In the genomic region with DNA sequence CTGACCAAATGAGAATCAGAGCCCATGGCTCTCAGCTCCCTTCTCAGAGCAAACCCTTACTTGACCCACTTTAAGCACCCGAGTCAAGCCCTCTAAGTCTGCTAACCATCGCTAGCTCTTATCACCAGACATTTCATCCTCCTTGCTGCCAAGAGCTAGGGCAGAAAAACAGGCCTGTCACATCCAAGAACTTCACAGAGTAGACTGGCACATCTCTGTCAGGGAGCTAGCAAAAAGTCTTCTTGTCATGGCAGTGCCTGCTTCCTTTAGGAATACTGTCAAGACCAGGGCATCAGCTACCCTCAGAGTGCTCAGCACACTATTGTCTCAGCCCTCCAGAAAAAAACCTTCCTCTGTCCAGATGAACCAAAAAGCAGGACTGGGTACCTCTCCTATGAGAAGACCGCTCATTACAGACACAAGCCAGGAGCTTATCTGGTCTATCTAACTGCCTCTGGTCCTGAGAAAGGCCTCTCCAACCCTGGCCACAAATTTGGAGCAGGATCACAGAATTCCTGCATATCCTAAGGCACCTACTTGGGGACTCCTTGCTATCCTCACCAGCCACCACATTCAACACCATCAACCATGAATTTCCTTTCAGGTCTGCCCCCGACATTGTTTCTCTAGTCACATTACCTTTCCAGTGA, we compare ENCODE assay signal across 1 cellular context.
TF ChIP-seq lines count a peak whose summit lies in the region.

No MANE protein-coding gene starts in this region.

TF ChIP-seq in K562, 482 proteins besides CTCF, POLR2A, EP300 and RAD21:
- TF ChIP-seq NR2C1 (IDR thresholded peaks at IDR 0.05) = no peak
- no peak for TF ChIP-seq NR2C1 (tag; IDR thresholded peaks at IDR 0.05)
- TF ChIP-seq HNRNPK (IDR thresholded peaks at IDR 0.05; ENCODE audit: low read depth, low read length, poor library complexity, severe bottlenecking) = no peak
- no peak for TF ChIP-seq TGIF2 (CRISPR knock-in tag; IDR thresholded peaks at IDR 0.05)
- TF ChIP-seq CREM (IDR thresholded peaks at IDR 0.05; ENCODE audit: low read depth) = no peak
- TF ChIP-seq, protein P1, sequence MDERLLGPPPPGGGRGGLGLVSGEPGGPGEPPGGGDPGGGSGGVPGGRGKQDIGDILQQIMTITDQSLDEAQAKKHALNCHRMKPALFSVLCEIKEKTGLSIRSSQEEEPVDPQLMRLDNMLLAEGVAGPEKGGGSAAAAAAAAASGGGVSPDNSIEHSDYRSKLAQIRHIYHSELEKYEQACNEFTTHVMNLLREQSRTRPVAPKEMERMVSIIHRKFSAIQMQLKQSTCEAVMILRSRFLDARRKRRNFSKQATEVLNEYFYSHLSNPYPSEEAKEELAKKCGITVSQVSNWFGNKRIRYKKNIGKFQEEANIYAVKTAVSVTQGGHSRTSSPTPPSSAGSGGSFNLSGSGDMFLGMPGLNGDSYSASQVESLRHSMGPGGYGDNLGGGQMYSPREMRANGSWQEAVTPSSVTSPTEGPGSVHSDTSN (CRISPR knock-in tag; IDR thresholded peaks at IDR 0.05; ENCODE audit: low read depth) = no peak
- TF ChIP-seq, protein P1 (tag; conservative IDR thresholded peaks at IDR 0.05; ENCODE audit: low read depth) = no peak
- no peak for TF ChIP-seq MAFK (IDR thresholded peaks at IDR 0.05; ENCODE audit: low read length)
- TF ChIP-seq TSC22D4 (tag; IDR thresholded peaks at IDR 0.05) = no peak
